ENCODE assay signal across 8 cellular contexts in the genomic region with DNA sequence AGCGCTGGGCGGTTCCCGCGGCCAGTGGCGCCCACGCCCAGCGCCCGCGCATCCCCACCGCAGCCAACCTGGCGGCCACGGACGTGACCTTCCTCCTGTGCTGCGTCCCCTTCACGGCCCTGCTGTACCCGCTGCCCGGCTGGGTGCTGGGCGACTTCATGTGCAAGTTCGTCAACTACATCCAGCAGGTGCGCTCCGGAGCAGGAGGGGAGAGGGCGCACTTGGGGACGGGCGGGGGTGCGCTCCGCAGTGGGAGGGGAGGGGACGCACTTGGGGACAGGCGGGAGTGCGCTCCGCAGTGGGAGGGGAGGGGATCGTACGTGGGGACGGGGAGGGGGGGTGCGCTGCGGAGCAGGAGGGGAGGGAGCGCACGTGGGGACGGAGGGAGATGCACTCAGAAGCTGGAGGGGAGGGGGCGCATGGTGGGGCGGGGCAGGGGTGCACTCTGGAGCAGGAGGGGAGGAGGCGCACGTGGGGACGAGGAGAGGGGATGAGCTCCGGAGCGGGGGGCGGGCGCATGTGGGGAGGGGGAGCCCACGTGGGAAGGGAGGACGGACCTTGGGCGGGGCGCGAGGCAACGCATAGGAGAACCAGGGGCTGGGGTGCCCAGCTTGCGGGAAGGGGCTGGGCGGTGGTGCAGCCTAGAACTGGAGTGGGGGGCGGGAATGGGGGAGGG. TPM values are rescaled to one million over a fixed set of nuclear protein-coding genes. Genes with fewer than 3 reads are reported as not detected.
DNase-seq lines count a peak whose midpoint lies in the region; ATAC-seq and TF ChIP-seq lines count a peak whose summit lies in the region.
"Had no signal": no experiment of that assay in that cellular context is flagged by ENCODE, and none has a peak within 500 bp of the region (broad histone marks: within the 10 kb centered on the region; RNA-seq: fewer than 3 reads in every experiment).

No MANE protein-coding gene starts in this region.

- H3K4me3 Mint-ChIP-seq in activated T-cell treated with anti-CD3 and anti-CD28 coated beads, Interleukin-2, amount 50 U/mL, for 4 hours = no peak overlapping the region

- no peak for TF ChIP-seq CTCF in RWPE1 (conservative IDR thresholded peaks at IDR 0.05; ENCODE audit: low read depth)

- H3K9me3 Mint-ChIP-seq in activated T-cell treated with anti-CD3 and anti-CD28 coated beads, Interleukin-2, amount 50 U/mL, for 4 hours = no peaks in the 10 kb centered on the region

- POLR2A ChIA-PET in RWPE1 (lab: Yijun Ruan, JAX; ENCODE audit: low non-redundant PET) = no interaction called here

- peak; percentile 44 for DNase-seq in activated T-cell treated with anti-CD3 and anti-CD28 coated beads, Interleukin-2, amount 50 U/mL, for 1 hour
- no peak for DNase-seq in activated T-cell treated with anti-CD3 and anti-CD28 coated beads, Interleukin-2, amount 50 U/mL, for 4 hours
- peak; percentile 30 for DNase-seq in activated CD4-positive, alpha-beta T cell treated with anti-CD3 and anti-CD28 coated beads, Interleukin-2, amount 50 U/mL, for 1 hour
- peak; percentile 19 for DNase-seq in stimulated activated CD4-positive, alpha-beta T cell treated with anti-CD3 and anti-CD28 coated beads, Interleukin-4, amount 100 ng/mL, for 24 hours
- no peak for DNase-seq in RWPE1 (ENCODE audit: low spot score)

- H3K27ac ChIP-seq in RWPE1 = no peak overlapping the region
- H3K27ac ChIP-seq: suprapubic skin had no signal

- peaks cover 25% of the 10 kb centered on the region for H3K4me1 Mint-ChIP-seq in activated T-cell treated with anti-CD3 and anti-CD28 coated beads, Interleukin-2, amount 50 U/mL, for 4 hours (ENCODE audit: low read depth)

- CTCF ChIA-PET in RWPE1 (lab: Yijun Ruan, JAX) = interaction anchor here (0.6 kb wide), 2 partner anchors 63 to 92 kb away, joined by 3 read pairs; no protein-coding TSS in a partner anchor

- H3K27me3 Mint-ChIP-seq in activated T-cell treated with anti-CD3 and anti-CD28 coated beads, Interleukin-2, amount 50 U/mL, for 4 hours (ENCODE audit: low read depth) = peaks cover 5% of the 10 kb centered on the region

- H3K36me3 Mint-ChIP-seq in activated T-cell treated with anti-CD3 and anti-CD28 coated beads, Interleukin-2, amount 50 U/mL, for 4 hours (ENCODE audit: insufficient read depth) = no peaks in the 10 kb centered on the region

- no peak for ATAC-seq in activated T-cell treated with anti-CD3 and anti-CD28 coated beads, Interleukin-2, amount 50 U/mL, for 4 hours
- ATAC-seq in HG02759 (IDR thresholded peaks at IDR 0.05; ENCODE audit: unreplicated experiment) = no peak

RNA-seq across cellular contexts. Expression of a gene that starts 1.5 kb away (rescaled TPM):
- total RNA-seq in activated T-cell treated with anti-CD3 and anti-CD28 coated beads, Interleukin-2, amount 50 U/mL, for 4 hours = 1 to 10 TPM; 2.9 to 5.1 (median 3.3) TPM
- total RNA-seq: renal cortical epithelial cell had no signal

RNA-seq across cellular contexts. Expression of a gene that starts 5.6 kb away (rescaled TPM):
- total RNA-seq in activated T-cell treated with anti-CD3 and anti-CD28 coated beads, Interleukin-2, amount 50 U/mL, for 4 hours = 10 to 100 TPM; 92.3 to 97.7 (median 96.3) TPM

RNA-seq across cellular contexts. Expression of a gene that starts 7.2 kb away (rescaled TPM):
- total RNA-seq in activated T-cell treated with anti-CD3 and anti-CD28 coated beads, Interleukin-2, amount 50 U/mL, for 4 hours = 10 to 100 TPM in 1 of 3 donors, 1 to 10 TPM in 2; 7.3 to 13.2 (median 10.0) TPM

RNA-seq across cellular contexts. Expression of a gene that starts 25.3 kb away (rescaled TPM):
- total RNA-seq in activated T-cell treated with anti-CD3 and anti-CD28 coated beads, Interleukin-2, amount 50 U/mL, for 4 hours = not detected
- total RNA-seq: renal cortical epithelial cell, suprapubic skin had no signal

RNA-seq across cellular contexts. Expression of a gene that starts 25.6 kb away (rescaled TPM):
- 10 to 100 TPM; 70.4 to 73.9 (median 73.6) TPM for total RNA-seq in activated T-cell treated with anti-CD3 and anti-CD28 coated beads, Interleukin-2, amount 50 U/mL, for 4 hours

Comparison
In these comparisons a context has a peak if more than half of its experiments do, and no peak if none do; other contexts are left out.
1. DNase-seq: peak in activated T-cell treated with anti-CD3 and anti-CD28 coated beads, Interleukin-2, amount 50 U/mL, for 1 hour (single experiment), activated CD4-positive, alpha-beta T cell treated with anti-CD3 and anti-CD28 coated beads, Interleukin-2, amount 50 U/mL, for 1 hour (single experiment) and stimulated activated CD4-positive, alpha-beta T cell treated with anti-CD3 and anti-CD28 coated beads, Interleukin-4, amount 100 ng/mL, for 24 hours (single experiment); none in activated T-cell treated with anti-CD3 and anti-CD28 coated beads, Interleukin-2, amount 50 U/mL, for 4 hours (single experiment) and RWPE1 (single experiment).